9 cellular contexts compared by ENCODE assay signal in genomic region chr3:13016083-13016725, GRCh38. TPM values are rescaled to one million over a fixed set of nuclear protein-coding genes. Genes with fewer than 3 reads are reported as not detected.
DNase-seq lines count a peak whose midpoint lies in the region; ATAC-seq and TF ChIP-seq lines count a peak whose summit lies in the region.
"Had no signal": no experiment of that assay in that cellular context is flagged by ENCODE, and none has a peak within 500 bp of the region (broad histone marks: within the 10 kb centered on the region; RNA-seq: fewer than 3 reads in every experiment).

No MANE protein-coding gene starts in this region.

- 13 to 14% methylated on average over 16 to 18 of the region's 18 CpGs for WGBS in upper lobe of left lung, 2 donors
- WGBS in testis, 2 donors: 71 to 80% methylated on average over 17 to 18 of the region's 18 CpGs

- DNase-seq in NCI-H345 treated with DMSO at 0.1 percent for 48 hours (lab: John Stamatoyannopoulos, UW; ENCODE audit: unreplicated experiment) (peak; percentile 25), medulla oblongata (ENCODE audit: extremely low spot score) (peak; percentile 68), upper lobe of left lung (peak in 1 of 2 donors; percentile 78), H7 (no peak), testis (no peak)
- DNase-seq in activated effector memory CD4-positive, alpha-beta T cell treated with anti-CD3 and anti-CD28 coated beads, Interleukin-2, amount 50 U/mL, for 16 hours: peak; percentile 83

- no peaks in the 10 kb centered on the region for H3K9me3 ChIP-seq in upper lobe of left lung
- H3K9me3 ChIP-seq in testis: no peaks in the 10 kb centered on the region

- intact Hi-C loops in testis (cut with DNase I; ENCODE audit: low total_unique reads): no loop called here

- H3K36me3 ChIP-seq in upper lobe of left lung (no peaks in the 10 kb centered on the region), H7 (replicated peaks; ENCODE audit: control insufficient read depth, insufficient read depth, low read length) (no peaks in the 10 kb centered on the region), testis (ENCODE audit: low read depth, missing control alignments) (no peaks in the 10 kb centered on the region)

- H3K27me3 ChIP-seq in upper lobe of left lung: no peaks in the 10 kb centered on the region
- H3K27me3 ChIP-seq in H7 (ENCODE audit: control insufficient read depth, insufficient read depth, low read length): no peaks in the 10 kb centered on the region
- H3K27me3 ChIP-seq in testis: no peaks in the 10 kb centered on the region

- TF ChIP-seq CTCF in upper lobe of left lung (IDR thresholded peaks at IDR 0.05): peak in 4 of 6 experiments; percentile 9 to 17 (median 12)
- no peak for TF ChIP-seq CTCF in testis (IDR thresholded peaks at IDR 0.05)

- TF ChIP-seq POLR2A in upper lobe of left lung (IDR thresholded peaks at IDR 0.05) (peak in 2 of 4 donors; percentile 23 to 67), testis (IDR thresholded peaks at IDR 0.05) (no peak)

- TF ChIP-seq EP300 in upper lobe of left lung (IDR thresholded peaks at IDR 0.05): no peak

- H3K4me1 ChIP-seq in upper lobe of left lung: peaks cover 24 to 78% (median 50%) of the 10 kb centered on the region in 4 donors
- H3K4me1 ChIP-seq in testis: peaks cover 9% of the 10 kb centered on the region

- H3K27ac ChIP-seq in upper lobe of left lung (peak overlapping the region; percentile 93 to 96 (median 94)), testis (peak overlapping the region in 1 of 2 donors; percentile 24)
- H3K27ac ChIP-seq: SK-N-MC had no signal

- ATAC-seq in GM18867 (IDR thresholded peaks at IDR 0.05; ENCODE audit: unreplicated experiment) (peak; percentile 32), HG02759 (IDR thresholded peaks at IDR 0.05; ENCODE audit: unreplicated experiment) (peak; percentile 36), upper lobe of left lung (ENCODE audit: low FRiP score in 2 of 2) (peak; percentile 11 to 53)

- peak overlapping the region in 3 of 4 donors; percentile 25 to 40 (median 39) for H3K4me3 ChIP-seq in upper lobe of left lung
- no peak overlapping the region for H3K4me3 ChIP-seq in H7 (ENCODE audit: insufficient read depth, low read depth, low read length)
- no peak overlapping the region for H3K4me3 ChIP-seq in testis
- H3K4me3 ChIP-seq: SK-N-MC had no signal

RNA-seq across cellular contexts. Expression of gene IQSEC1, which starts 57.0 kb away (rescaled TPM):
- 100 to 1,000 TPM in 1 of 6 donors, 10 to 100 TPM in 5; 51.1 to 105 (median 81.0) TPM for total RNA-seq in upper lobe of left lung
- total RNA-seq in H7 (2014; rRNA removed; shearing (Covaris generic)): 13.5 and 22.5 TPM in 2 replicates
- total RNA-seq in testis: 10 to 100 TPM; 74.3 to 89.4 TPM
- polyA plus RNA-seq in testis (ENCODE audit: insufficient read depth, low read depth, low replicate concordance): 32.9 TPM

Comparison
In these comparisons a context has a peak if more than half of its experiments do, and no peak if none do; other contexts are left out.
1. DNase-seq: peak in NCI-H345 treated with DMSO at 0.1 percent for 48 hours (single experiment), activated effector memory CD4-positive, alpha-beta T cell treated with anti-CD3 and anti-CD28 coated beads, Interleukin-2, amount 50 U/mL, for 16 hours (single experiment) and medulla oblongata (single experiment); none in H7 (single experiment) and testis (single experiment).
2. H3K4me3 ChIP-seq: peak in upper lobe of left lung (3 of 4); none in H7 (single experiment) and testis (0 of 2).
3. CTCF ChIP-seq: peak in upper lobe of left lung (4 of 6); none in testis (0 of 3).
4. Peak in every context shown above with its lines, with median percentiles within 50 percentile points of each other: ATAC-seq.